ENCODE assay signal across 33 cellular contexts in genomic region chr20:1134836-1135235, GRCh38. TPM values are rescaled to one million over a fixed set of nuclear protein-coding genes. Genes with fewer than 3 reads are reported as not detected.
"Had no signal": no experiment of that assay in that cellular context is flagged by ENCODE, and none has a peak within 500 bp of the region (broad histone marks: within the 10 kb centered on the region; RNA-seq: fewer than 3 reads in every experiment).

No MANE protein-coding gene starts in this region.

- H3K4me3 Mint-ChIP-seq: naive thymus-derived CD8-positive, alpha-beta T cell; natural killer cell treated with Interleukin-12 subunit alpha and Interleukin-12 subunit beta and Interleukin-15 and Interleukin-18, amount 100 ng/mL, for 72 hours; nephron progenitor cell; neural crest cell; stimulated activated naive B cell treated with anti-CD40 and anti-IgM and Interleukin-4, amounts not matched to agents 10 μg/mL and 1 μg/mL and 100 μg/mL, for 72 hours; stimulated activated naive CD8-positive, alpha-beta T cell treated with anti-CD3 and anti-CD28 coated beads, Interleukin-15, amount 100 ng/mL, for 72 hours had no signal

- ATAC-seq: naive thymus-derived CD8-positive, alpha-beta T cell; natural killer cell treated with Interleukin-12 subunit alpha and Interleukin-12 subunit beta and Interleukin-15 and Interleukin-18, amount 100 ng/mL, for 72 hours; psoas muscle; right cardiac atrium; sciatic nerve; stimulated activated naive B cell treated with anti-CD40 and anti-IgM and Interleukin-4, amounts not matched to agents 10 μg/mL and 1 μg/mL and 100 μg/mL, for 72 hours; stimulated activated naive CD8-positive, alpha-beta T cell treated with anti-CD3 and anti-CD28 coated beads, Interleukin-15, amount 100 ng/mL, for 72 hours; upper lobe of right lung had no signal

- H3K27ac ChIP-seq: ovary, parathyroid adenoma, psoas muscle, skin epidermis, spleen, suprapubic skin, testis, tibial artery, transverse colon, upper lobe of right lung, uterus had no signal

- H3K9me3 ChIP-seq: ovary, psoas muscle, spleen, suprapubic skin, testis, tibial artery, transverse colon, upper lobe of right lung, uterus had no signal

- H3K9me3 Mint-ChIP-seq: natural killer cell treated with Interleukin-12 subunit alpha and Interleukin-12 subunit beta and Interleukin-15 and Interleukin-18, amount 100 ng/mL, for 72 hours; stimulated activated naive B cell treated with anti-CD40 and anti-IgM and Interleukin-4, amounts not matched to agents 10 μg/mL and 1 μg/mL and 100 μg/mL, for 72 hours; stimulated activated naive CD8-positive, alpha-beta T cell treated with anti-CD3 and anti-CD28 coated beads, Interleukin-15, amount 100 ng/mL, for 72 hours had no signal

- H3K9ac ChIP-seq: parathyroid adenoma had no signal

- H3K27ac Mint-ChIP-seq: nephron progenitor cell; progenitor cell of endocrine pancreas; stimulated activated naive B cell treated with anti-CD40 and anti-IgM and Interleukin-4, amounts not matched to agents 10 μg/mL and 1 μg/mL and 100 μg/mL, for 72 hours had no signal

- H3K27me3 Mint-ChIP-seq: naive B cell; naive thymus-derived CD8-positive, alpha-beta T cell; natural killer cell treated with Interleukin-12 subunit alpha and Interleukin-12 subunit beta and Interleukin-15 and Interleukin-18, amount 100 ng/mL, for 72 hours; progenitor cell of endocrine pancreas; stimulated activated naive B cell treated with anti-CD40 and anti-IgM and Interleukin-4, amounts not matched to agents 10 μg/mL and 1 μg/mL and 100 μg/mL, for 72 hours; stimulated activated naive CD8-positive, alpha-beta T cell treated with anti-CD3 and anti-CD28 coated beads, Interleukin-15, amount 100 ng/mL, for 72 hours had no signal

- H3K27me3 ChIP-seq: ovary, spleen, suprapubic skin, testis, tibial artery, transverse colon, upper lobe of right lung, uterus had no signal

- H2AFZ ChIP-seq: parathyroid adenoma had no signal

- H3K4me1 ChIP-seq: parathyroid adenoma, testis, tibial artery, transverse colon, uterus had no signal

- H3K4me3 ChIP-seq: ovary, psoas muscle, skin epidermis, smooth muscle cell, spleen, suprapubic skin, testis, tibial artery, transverse colon, upper lobe of right lung, uterus had no signal

- H3K4me2 ChIP-seq: smooth muscle cell had no signal

- H3K36me3 ChIP-seq: ovary, uterus had no signal

- DNase-seq: naive B cell; naive thymus-derived CD8-positive, alpha-beta T cell; nephron progenitor cell; occipital lobe; ovary; posterior cingulate gyrus; psoas muscle; right cardiac atrium; spleen; stimulated activated CD4-positive, alpha-beta T cell treated with anti-CD3 and anti-CD28 coated beads, Interleukin-12 subunit alpha, Interleukin-12 subunit beta, amount 100 ng/mL, for 4 hours; stimulated activated CD4-positive, alpha-beta T cell treated with anti-CD3 and anti-CD28 coated beads, Interleukin-1b, Interleukin-23, amount 100 ng/mL, for 48 hours; stimulated activated CD4-positive, alpha-beta T cell treated with anti-CD3 and anti-CD28 coated beads, Interleukin-4, amount 100 ng/mL, for 1 hour; stimulated activated CD4-positive, alpha-beta T cell treated with anti-CD3 and anti-CD28 coated beads, Interleukin-4, amount 100 ng/mL, for 4 hours; stimulated activated CD8-positive, alpha-beta memory T cell treated with anti-CD3 and anti-CD28 coated beads, Interleukin-4, amount 100 ng/mL, for 48 hours; stimulated activated naive B cell treated with anti-CD40 and anti-IgM and Interleukin-4, amounts not matched to agents 10 μg/mL and 1 μg/mL and 100 μg/mL, for 72 hours; stimulated activated naive CD4-positive, alpha-beta T cell treated with Interleukin-2 at 50 U/mL for 16 hours; stimulated activated naive CD8-positive, alpha-beta T cell treated with anti-CD3 and anti-CD28 coated beads, Interleukin-15, amount 100 ng/mL, for 72 hours; substantia nigra; testis; tibial artery; transverse colon; upper lobe of right lung; uterus had no signal

RNA-seq across cellular contexts. Expression of gene TMEM74B, which starts 49.9 kb away (rescaled TPM):
- total RNA-seq: myocyte; naive thymus-derived CD8-positive, alpha-beta T cell; natural killer cell treated with Interleukin-12 subunit alpha and Interleukin-12 subunit beta and Interleukin-15 and Interleukin-18, amount 100 ng/mL, for 72 hours; osteoblast had no signal
- polyA plus RNA-seq: naive thymus-derived CD8-positive, alpha-beta T cell; smooth muscle cell had no signal
